In the genomic region with DNA sequence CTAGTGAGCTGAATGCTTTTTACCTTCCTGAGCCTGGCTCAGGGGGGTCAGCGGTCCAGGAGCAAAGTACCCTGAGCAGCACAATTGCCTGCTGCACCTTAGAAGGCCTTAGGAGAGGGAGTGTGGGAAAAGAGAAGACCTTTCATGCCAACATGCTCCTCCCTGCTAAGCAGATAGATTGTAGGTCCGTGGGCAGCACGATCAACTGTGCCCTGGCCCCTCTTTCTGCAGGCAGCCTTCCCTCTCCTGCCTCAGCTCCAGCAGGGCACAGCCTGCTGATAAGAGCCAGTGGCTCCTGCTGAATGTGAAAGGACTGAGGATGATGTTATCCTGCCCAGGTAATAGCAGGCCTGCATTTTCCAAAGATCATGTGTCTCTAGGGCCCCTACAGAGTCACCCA, we compare ENCODE assay signal across 14 cellular contexts. TPM values are rescaled to one million over a fixed set of nuclear protein-coding genes. Genes with fewer than 3 reads are reported as not detected.
A peak's percentile ranks its signal among the peaks of the same experiment; 100 is the strongest.
DNase-seq lines count a peak whose midpoint lies in the region; FAIRE-seq lines count a peak whose summit lies in the region.
"Had no signal": no experiment of that assay in that cellular context is flagged by ENCODE, and none has a peak within 500 bp of the region (broad histone marks: within the 10 kb centered on the region; RNA-seq: fewer than 3 reads in every experiment).

No MANE protein-coding gene starts in this region.

- H3K4me3 ChIP-seq in Karpas-422 (ENCODE audit: low read length) (no peak overlapping the region), neuronal stem cell (ENCODE audit: low read length in 2 of 2) (no peak overlapping the region)
- H3K4me3 ChIP-seq: PC-9 had no signal

- peak overlapping the region; percentile 38 for H3K4me2 ChIP-seq in Karpas-422 (ENCODE audit: low read depth, low read length, poor library complexity, severe bottlenecking)
- no peak overlapping the region for H3K4me2 ChIP-seq in neuronal stem cell (ENCODE audit: insufficient read depth, low read length, poor library complexity, severe bottlenecking)
- H3K4me2 ChIP-seq: PC-9 had no signal

- H2AK5ac ChIP-seq in neuronal stem cell (ENCODE audit: low read depth, low read length), result no peak overlapping the region

- no peak overlapping the region for H3K23ac ChIP-seq in neuronal stem cell (ENCODE audit: low read depth, low read length, poor library complexity)

- H2BK15ac ChIP-seq in neuronal stem cell (ENCODE audit: low read length), result no peak overlapping the region

- no peaks in the 10 kb centered on the region for H3K27me3 ChIP-seq in Karpas-422 (ENCODE audit: low read length)
- H3K27me3 ChIP-seq in neuronal stem cell (ENCODE audit: control insufficient read depth in 3 of 3, insufficient read depth in 3 of 3, low read depth in 1 of 3, low read length in 3 of 3), result peaks cover 0 to 4% (median 0%) of the 10 kb centered on the region in 3 experiments

- H3K14ac ChIP-seq in neuronal stem cell (ENCODE audit: low read length), result no peak overlapping the region

- H3K4ac ChIP-seq in neuronal stem cell (ENCODE audit: low read length), result no peak overlapping the region

- no peak overlapping the region for H2BK5ac ChIP-seq in neuronal stem cell (ENCODE audit: low read length)

- H3K9ac ChIP-seq in Karpas-422 (ENCODE audit: low read length) (peak overlapping the region; percentile 38; the same call in 1 of the 2 replicates), neuronal stem cell (ENCODE audit: low read depth, low read length, poor library complexity) (no peak overlapping the region)

- H3K9me3 ChIP-seq in Karpas-422 (ENCODE audit: low read length), result no peaks in the 10 kb centered on the region
- H3K9me3 ChIP-seq in neuronal stem cell (replicated peaks in 1 of 2; ENCODE audit: control insufficient read depth in 2 of 2, insufficient read depth in 1 of 2, low read depth in 1 of 2, low read length in 2 of 2), result peaks cover 0 to 2% of the 10 kb centered on the region in 2 donors
- H3K9me3 ChIP-seq: BE2C had no signal

- no peak overlapping the region for H4K91ac ChIP-seq in neuronal stem cell (ENCODE audit: low read depth, low read length, poor library complexity)

- H3K79me1 ChIP-seq in neuronal stem cell (ENCODE audit: low read depth, low read length), result no peaks in the 10 kb centered on the region

- peak; percentile 91 for FAIRE-seq in urothelium cell line (lab: Jason Lieb, UNC)

- H3K18ac ChIP-seq in neuronal stem cell (ENCODE audit: low read length), result peak overlapping the region; percentile 16

- no peaks in the 10 kb centered on the region for H3K9me2 ChIP-seq in Karpas-422 (replicated peaks; ENCODE audit: insufficient read depth, low read length)

- H2AFZ ChIP-seq in Karpas-422 (ENCODE audit: low read length) (no peak overlapping the region), neuronal stem cell (ENCODE audit: low read length) (no peak overlapping the region)
- H2AFZ ChIP-seq: PC-9 had no signal

- H3K4me1 ChIP-seq in Karpas-422 (ENCODE audit: low read length), result peaks cover 88% of the 10 kb centered on the region
- H3K4me1 ChIP-seq in neuronal stem cell (ENCODE audit: control insufficient read depth in 2 of 2, insufficient read depth in 1 of 2, low read depth in 1 of 2, low read length in 2 of 2), result peaks cover 17 to 31% of the 10 kb centered on the region in 2 donors

- no peaks in the 10 kb centered on the region for H3K79me2 ChIP-seq in Karpas-422 (ENCODE audit: low read length)

- DNase-seq in Karpas-422 (no peak), neuronal stem cell (ENCODE audit: low spot score) (no peak), urothelium cell line (ENCODE audit: low spot score) (no peak), NCI-H82 treated with DMSO at 0.1 percent for 48 hours (lab: John Stamatoyannopoulos, UW; ENCODE audit: unreplicated experiment) (no peak), NCI-H2029 treated with DMSO at 0.1 percent for 48 hours (lab: John Stamatoyannopoulos, UW) (no peak), DMS153 treated with DMSO at 0.1 percent for 48 hours (lab: John Stamatoyannopoulos, UW; ENCODE audit: unreplicated experiment) (no peak)
- DNase-seq: BE2C; CD8-positive, alpha-beta memory T cell; HCEC 1CT; NCI-H2107; NCI-H226; PC-9 had no signal

- no peaks in the 10 kb centered on the region; the same call in 1 of the 2 replicates for H4K20me1 ChIP-seq in Karpas-422 (ENCODE audit: insufficient read depth, low read depth, low read length)

- no peak overlapping the region for H4K8ac ChIP-seq in neuronal stem cell (ENCODE audit: low read depth, low read length)

- H3K27ac ChIP-seq in Karpas-422 (ENCODE audit: low read length) (no peak overlapping the region), cingulate gyrus (ENCODE audit: low read depth, low read length) (peak overlapping the region; percentile 7), neuronal stem cell (replicated peaks; ENCODE audit: low read length) (no peak overlapping the region)
- H3K27ac ChIP-seq: PC-9 had no signal

- H3K36me3 ChIP-seq in Karpas-422 (ENCODE audit: insufficient read depth, low read length) (no peaks in the 10 kb centered on the region), neuronal stem cell (replicated peaks in 1 of 2; ENCODE audit: control insufficient read depth in 2 of 2, insufficient read depth in 2 of 2, low read length in 2 of 2) (no peaks in the 10 kb centered on the region)
- H3K36me3 ChIP-seq: BE2C had no signal

- WGBS in neuronal stem cell (ENCODE audit: extremely low coverage in 2 of 2, insufficient read length in 2 of 2, insufficient replicate concordance in 1 of 2), 2 donors, result no CpG with 5 or more reads among the region's 3 CpGs

- no peak overlapping the region for H2BK12ac ChIP-seq in neuronal stem cell (ENCODE audit: low read length)

- H2BK120ac ChIP-seq in neuronal stem cell (ENCODE audit: low read depth, low read length), result no peak overlapping the region

RNA-seq across cellular contexts. Expression of a gene that starts 4.1 kb away (rescaled TPM):
- 0.26 and 0.69 TPM in 2 replicates for total RNA-seq in Karpas-422 (2014; rRNA removed; shearing (Covaris generic); ENCODE audit: low replicate concordance)
- 6.9 TPM for polyA plus RNA-seq in neuronal stem cell (2013, experiment 1 of 2)
- polyA plus RNA-seq in neuronal stem cell (2013, experiment 2 of 2), result 6.8 TPM
- total RNA-seq: CD8-positive, alpha-beta memory T cell; HT-29 had no signal
- polyA plus RNA-seq: CD8-positive, alpha-beta memory T cell had no signal
